In the genomic region with DNA sequence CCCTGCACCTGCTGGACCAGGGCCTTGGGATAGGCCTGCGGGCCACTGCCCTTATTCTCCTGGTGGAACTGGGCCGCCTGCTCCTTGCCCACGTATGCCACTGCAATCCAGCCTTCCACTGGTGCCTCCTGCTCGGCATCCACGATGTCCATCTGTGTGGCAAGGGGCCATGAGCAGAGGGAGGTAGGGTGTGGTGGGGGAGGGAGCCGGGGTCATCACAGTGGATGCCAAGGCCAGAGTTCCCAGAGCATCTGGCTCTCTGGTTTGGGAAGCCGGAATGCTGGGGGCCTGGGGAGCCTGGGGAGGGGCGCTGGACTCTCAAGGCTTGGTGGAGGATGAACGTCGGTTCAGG, we compare ENCODE assay signal across 1 cellular context.
TF ChIP-seq lines count a peak whose summit lies in the region.

No MANE protein-coding gene starts in this region.

TF ChIP-seq in HepG2, 621 proteins besides CTCF, POLR2A, EP300 and RAD21:
- TF ChIP-seq, protein P1, sequence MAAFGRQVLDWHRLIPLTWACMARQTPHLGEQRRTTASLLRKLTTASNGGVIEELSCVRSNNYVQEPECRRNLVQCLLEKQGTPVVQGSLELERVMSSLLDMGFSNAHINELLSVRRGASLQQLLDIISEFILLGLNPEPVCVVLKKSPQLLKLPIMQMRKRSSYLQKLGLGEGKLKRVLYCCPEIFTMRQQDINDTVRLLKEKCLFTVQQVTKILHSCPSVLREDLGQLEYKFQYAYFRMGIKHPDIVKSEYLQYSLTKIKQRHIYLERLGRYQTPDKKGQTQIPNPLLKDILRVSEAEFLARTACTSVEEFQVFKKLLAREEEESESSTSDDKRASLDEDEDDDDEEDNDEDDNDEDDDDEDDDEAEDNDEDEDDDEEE (CRISPR knock-in tag; IDR thresholded peaks at IDR 0.05): 0 out of 2 replicates have a peak, but pooled peaks have one; percentile 16
- TF ChIP-seq, protein P2, sequence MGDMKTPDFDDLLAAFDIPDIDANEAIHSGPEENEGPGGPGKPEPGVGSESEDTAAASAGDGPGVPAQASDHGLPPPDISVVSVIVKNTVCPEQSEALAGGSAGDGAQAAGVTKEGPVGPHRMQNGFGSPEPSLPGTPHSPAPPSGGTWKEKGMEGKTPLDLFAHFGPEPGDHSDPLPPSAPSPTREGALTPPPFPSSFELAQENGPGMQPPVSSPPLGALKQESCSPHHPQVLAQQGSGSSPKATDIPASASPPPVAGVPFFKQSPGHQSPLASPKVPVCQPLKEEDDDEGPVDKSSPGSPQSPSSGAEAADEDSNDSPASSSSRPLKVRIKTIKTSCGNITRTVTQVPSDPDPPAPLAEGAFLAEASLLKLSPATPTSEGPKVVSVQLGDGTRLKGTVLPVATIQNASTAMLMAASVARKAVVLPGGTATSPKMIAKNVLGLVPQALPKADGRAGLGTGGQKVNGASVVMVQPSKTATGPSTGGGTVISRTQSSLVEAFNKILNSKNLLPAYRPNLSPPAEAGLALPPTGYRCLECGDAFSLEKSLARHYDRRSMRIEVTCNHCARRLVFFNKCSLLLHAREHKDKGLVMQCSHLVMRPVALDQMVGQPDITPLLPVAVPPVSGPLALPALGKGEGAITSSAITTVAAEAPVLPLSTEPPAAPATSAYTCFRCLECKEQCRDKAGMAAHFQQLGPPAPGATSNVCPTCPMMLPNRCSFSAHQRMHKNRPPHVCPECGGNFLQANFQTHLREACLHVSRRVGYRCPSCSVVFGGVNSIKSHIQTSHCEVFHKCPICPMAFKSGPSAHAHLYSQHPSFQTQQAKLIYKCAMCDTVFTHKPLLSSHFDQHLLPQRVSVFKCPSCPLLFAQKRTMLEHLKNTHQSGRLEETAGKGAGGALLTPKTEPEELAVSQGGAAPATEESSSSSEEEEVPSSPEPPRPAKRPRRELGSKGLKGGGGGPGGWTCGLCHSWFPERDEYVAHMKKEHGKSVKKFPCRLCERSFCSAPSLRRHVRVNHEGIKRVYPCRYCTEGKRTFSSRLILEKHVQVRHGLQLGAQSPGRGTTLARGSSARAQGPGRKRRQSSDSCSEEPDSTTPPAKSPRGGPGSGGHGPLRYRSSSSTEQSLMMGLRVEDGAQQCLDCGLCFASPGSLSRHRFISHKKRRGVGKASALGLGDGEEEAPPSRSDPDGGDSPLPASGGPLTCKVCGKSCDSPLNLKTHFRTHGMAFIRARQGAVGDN (CRISPR knock-in tag; IDR thresholded peaks at IDR 0.05): peak; percentile 45
- TF ChIP-seq ZNF274 (CRISPR knock-in tag; IDR thresholded peaks at IDR 0.05): 0 out of 2 replicates have a peak, but pooled peaks have one; percentile 26
- TF ChIP-seq ZNF225 (CRISPR knock-in tag; IDR thresholded peaks at IDR 0.05): 0 out of 2 replicates have a peak, but pooled peaks have one; percentile 23
- no peak for TF ChIP-seq HDAC2 (CRISPR knock-in tag; IDR thresholded peaks at IDR 0.05)
- peak; percentile 8 for TF ChIP-seq AGO1 (IDR thresholded peaks at IDR 0.05; ENCODE audit: low read depth, low read length, poor library complexity, severe bottlenecking)
- no peak for TF ChIP-seq MED8 (CRISPR knock-in tag; IDR thresholded peaks at IDR 0.05; ENCODE audit: insufficient replicate concordance)
- peak; percentile 59; the same call in 1 of the 2 replicates for TF ChIP-seq NRL (CRISPR knock-in tag; IDR thresholded peaks at IDR 0.05; ENCODE audit: borderline replicate concordance)
- TF ChIP-seq ZNF296 (CRISPR knock-in tag; conservative IDR thresholded peaks at IDR 0.05): 0 out of 2 replicates have a peak, but pooled peaks have one; percentile 50
